Comparison of ENCODE assay signal across 6 cellular contexts in genomic region chr5:78732721-78733120, GRCh38.
DNase-seq lines count a peak whose midpoint lies in the region; ATAC-seq, FAIRE-seq and TF ChIP-seq lines count a peak whose summit lies in the region.
"Not testable (repeated sequence)": the region's sequence is repeated elsewhere in the genome, so short reads cannot be mapped to it uniquely, and the experiment has no call there.

No MANE protein-coding gene starts in this region.

- H4K20me1 ChIP-seq in OCI-LY1 (ENCODE audit: insufficient read depth, low read length); SU-DHL-6 (ENCODE audit: low read depth, low read length): not testable (repeated sequence)

- not testable (repeated sequence) for H3K9ac ChIP-seq in OCI-LY1 (ENCODE audit: low read length)
- H3K9ac ChIP-seq in SU-DHL-6 (ENCODE audit: low read length) = peak overlapping the region; percentile 55

- H3K4me3 ChIP-seq in GM06990 (replicated peaks; ENCODE audit: low read depth, low read length); OCI-LY1 (ENCODE audit: low read depth, low read length, poor library complexity, severe bottlenecking): not testable (repeated sequence)
- H3K4me3 ChIP-seq in SU-DHL-6 (ENCODE audit: insufficient read depth, low read length, poor library complexity, severe bottlenecking) = peak overlapping the region; percentile 19

- H3K27me3 ChIP-seq in GM06990 (replicated peaks; ENCODE audit: control insufficient read depth, insufficient read depth, low read length); OCI-LY1 (ENCODE audit: insufficient read depth, low read length); SU-DHL-6 (ENCODE audit: low read length): not testable (repeated sequence)

- H3K4me1 ChIP-seq in OCI-LY1 (ENCODE audit: insufficient read depth, low read length, severe bottlenecking) = peaks cover 80% of the 10 kb centered on the region

- H3K36me3 Mint-ChIP-seq in naive B cell = not testable (repeated sequence)

- peak; percentile 81 for FAIRE-seq in GM19239 (lab: Jason Lieb, UNC)

- not testable (repeated sequence) for H3K9me3 ChIP-seq in OCI-LY1 (ENCODE audit: low read length); SU-DHL-6 (ENCODE audit: insufficient read depth, low read length)

- H3K9me2 ChIP-seq in OCI-LY1 (ENCODE audit: low read depth, low read length); SU-DHL-6 (replicated peaks; ENCODE audit: insufficient read depth, low read length): not testable (repeated sequence)

- H3K27ac Mint-ChIP-seq in naive B cell = peak overlapping the region in 4 of 6 donors; percentile 18 to 72 (median 31)

- not testable (repeated sequence) for H3K4me2 ChIP-seq in OCI-LY1 (ENCODE audit: low read length)
- H3K4me2 ChIP-seq in SU-DHL-6 (ENCODE audit: low read depth, low read length, poor library complexity, severe bottlenecking) = peak overlapping the region; percentile 69

- not testable (repeated sequence) for H3K36me3 ChIP-seq in GM06990 (ENCODE audit: control insufficient read depth, insufficient read depth, low read length); OCI-LY1 (ENCODE audit: insufficient read depth, low read length); SU-DHL-6 (ENCODE audit: low read length)

- H2AFZ ChIP-seq in OCI-LY1 (ENCODE audit: low read length); SU-DHL-6 (ENCODE audit: low read depth, low read length, severe bottlenecking): not testable (repeated sequence)

- ATAC-seq in naive B cell (ENCODE audit: low read depth in 2 of 2) = peak in 1 of 2 donors; percentile 13

- H3K27ac ChIP-seq in OCI-LY1 (ENCODE audit: low read depth, low read length, poor library complexity, severe bottlenecking) = peak overlapping the region; percentile 99
- peak overlapping the region; percentile 99 for H3K27ac ChIP-seq in SU-DHL-6 (ENCODE audit: low read depth, low read length)

- H3K4me3 Mint-ChIP-seq in naive B cell = peak overlapping the region in 5 of 8 donors; percentile 9 to 60 (median 20)

- not testable (repeated sequence) for H3K27me3 Mint-ChIP-seq in naive B cell

- DNase-seq in GM06990 (ENCODE audit: extremely low read depth, insufficient read length) = peak; percentile 67
- DNase-seq in GM19239 (ENCODE audit: insufficient read length, low spot score) = not testable (repeated sequence)
- DNase-seq in MV-4-11 (lab: John Stamatoyannopoulos, UW) = peak; percentile 84
- peak; percentile 37 for DNase-seq in naive B cell

- peaks cover 18% of the 10 kb centered on the region for H3F3A ChIP-seq in OCI-LY1 (ENCODE audit: insufficient read depth, low read length)
- peaks cover 70% of the 10 kb centered on the region for H3F3A ChIP-seq in SU-DHL-6 (ENCODE audit: insufficient read depth)

- not testable (repeated sequence) for H3K9me3 Mint-ChIP-seq in naive B cell

- TF ChIP-seq CTCF in GM06990 (IDR thresholded peaks at IDR 0.05; ENCODE audit: insufficient read depth, low read length, poor library complexity, severe bottlenecking); OCI-LY1 (IDR thresholded peaks at IDR 0.05; ENCODE audit: low read length); SU-DHL-6 (IDR thresholded peaks at IDR 0.05; ENCODE audit: insufficient read depth, low read length, poor library complexity, severe bottlenecking): not testable (repeated sequence)

- peaks cover 47 to 69% (median 51%) of the 10 kb centered on the region in 3 donors for H3K4me1 Mint-ChIP-seq in naive B cell

- H3K79me2 ChIP-seq in OCI-LY1 (ENCODE audit: insufficient read depth, low read length); SU-DHL-6 (ENCODE audit: insufficient read depth, low read length): not testable (repeated sequence)
